ENCODE assay signal across 23 cellular contexts in genomic region chr11:7381937-7382336, GRCh38.
A peak's percentile ranks its signal among the peaks of the same experiment; 100 is the strongest.
DNase-seq lines count a peak whose midpoint lies in the region; ATAC-seq and TF ChIP-seq lines count a peak whose summit lies in the region.
"Had no signal": no experiment of that assay in that cellular context is flagged by ENCODE, and none has a peak within 500 bp of the region (broad histone marks: within the 10 kb centered on the region; RNA-seq: fewer than 3 reads in every experiment).

No MANE protein-coding gene starts in this region.

- H3K27ac ChIP-seq in foreskin keratinocyte = no peak overlapping the region
- H3K27ac ChIP-seq in GM23338 (ENCODE audit: low read depth) = no peak overlapping the region
- H3K27ac ChIP-seq: C4-2B, lower lobe of right lung, SK-N-MC, skin epidermis, WERI-Rb-1 had no signal

- H3K27me3 ChIP-seq in foreskin keratinocyte (peaks cover 3% of the 10 kb centered on the region), GM23338 (ENCODE audit: insufficient read depth) (no peaks in the 10 kb centered on the region)

- CTCF ChIA-PET in Calu3 (lab: Charles Lee) = no interaction called here

- H3K4me1 Mint-ChIP-seq in Calu3 (ENCODE audit: low read depth, unreplicated experiment) (no peaks in the 10 kb centered on the region), GM23338 (no peaks in the 10 kb centered on the region)
- H3K4me1 Mint-ChIP-seq: brain, endodermal cell had no signal

- BruUV-seq in Calu3 (replicated peaks; lab: Mats Ljungman, UMichigan) = no TSS peak

- H3K27ac Mint-ChIP-seq in Calu3 (ENCODE audit: unreplicated experiment) = no peak overlapping the region
- no peak overlapping the region for H3K27ac Mint-ChIP-seq in GM23338
- H3K27ac Mint-ChIP-seq: brain, endodermal cell had no signal

- intact Hi-C loops in Calu3 (cut with micrococcal nuclease; ENCODE audit: unreplicated experiment) = no loop called here

- H3K9me2 ChIP-seq in GM23338 (ENCODE audit: insufficient read depth) = no peaks in the 10 kb centered on the region

- TF ChIP-seq CTCF in foreskin keratinocyte (conservative IDR thresholded peaks at IDR 0.05) (no peak), Calu3 (IDR thresholded peaks at IDR 0.05; ENCODE audit: unreplicated experiment) (no peak), GM23338 (conservative IDR thresholded peaks at IDR 0.05; ENCODE audit: low read depth in 2 of 2) (no peak)

- H3F3A ChIP-seq in GM23338 (replicated peaks; ENCODE audit: low read depth) = no peaks in the 10 kb centered on the region

- H3K36me3 ChIP-seq in GM23338 (ENCODE audit: insufficient read depth) = no peaks in the 10 kb centered on the region
- H3K36me3 ChIP-seq: lower lobe of right lung, WERI-Rb-1 had no signal

- H3K27me3 Mint-ChIP-seq in Calu3 (ENCODE audit: unreplicated experiment) = peaks cover 20% of the 10 kb centered on the region
- H3K27me3 Mint-ChIP-seq in GM23338 (ENCODE audit: insufficient read depth, low read depth, poor library complexity) = no peaks in the 10 kb centered on the region
- H3K27me3 Mint-ChIP-seq: brain had no signal

- H3K4me2 ChIP-seq in GM23338 = no peak overlapping the region

- no peaks in the 10 kb centered on the region for H4K20me1 ChIP-seq in GM23338 (replicated peaks; ENCODE audit: insufficient read depth)

- no peak overlapping the region for H2AFZ ChIP-seq in GM23338

- H3K4me1 ChIP-seq in foreskin keratinocyte = no peaks in the 10 kb centered on the region
- no peaks in the 10 kb centered on the region for H3K4me1 ChIP-seq in GM23338 (ENCODE audit: insufficient read depth)
- H3K4me1 ChIP-seq: lower lobe of right lung had no signal

- DNase-seq in foreskin keratinocyte = no peak
- no peak for DNase-seq in Calu3
- no peak for DNase-seq in Kasumi-1 (lab: John Stamatoyannopoulos, UW)
- no peak for DNase-seq in stimulated activated naive CD8-positive, alpha-beta T cell treated with anti-CD3 and anti-CD28 coated beads, Interleukin-15, Interleukin-2, amounts not matched to agents 100 U/mL and 50 U/mL, for 24 hours
- no peak for DNase-seq in GM23338 (ENCODE audit: low spot score)
- DNase-seq: activated CD4-positive, alpha-beta T cell treated with anti-CD3 and anti-CD28 coated beads, Interleukin-2, amount 50 U/mL, for 48 hours; activated effector memory CD4-positive, alpha-beta T cell treated with anti-CD3 and anti-CD28 coated beads, Interleukin-2, amount 50 U/mL, for 16 hours; EL; endodermal cell; kidney; lower lobe of right lung; NCI-H2081 treated with DMSO at 0.1 percent for 48 hours; NCI-H446 treated with DMSO at 0.1 percent for 48 hours; stimulated activated naive CD4-positive, alpha-beta T cell treated with Interleukin-2 at 50 U/mL for 16 hours; T-helper 2 cell; WERI-Rb-1 had no signal

- H3K4me3 ChIP-seq in GM23338 = no peak overlapping the region
- H3K4me3 ChIP-seq: lower lobe of right lung, SK-N-MC, skin epidermis had no signal

- H3K9me3 Mint-ChIP-seq in Calu3 (ENCODE audit: low read depth, unreplicated experiment) = no peaks in the 10 kb centered on the region
- no peaks in the 10 kb centered on the region for H3K9me3 Mint-ChIP-seq in GM23338
- H3K9me3 Mint-ChIP-seq: brain, endodermal cell had no signal

- H3K4me3 Mint-ChIP-seq in Calu3 (ENCODE audit: low read depth, unreplicated experiment) (no peak overlapping the region), GM23338 (no peak overlapping the region)
- H3K4me3 Mint-ChIP-seq: brain, endodermal cell had no signal

- ATAC-seq in GM18502 (IDR thresholded peaks at IDR 0.05; ENCODE audit: poor library complexity, unreplicated experiment) (peak; percentile 71), GM21786 (IDR thresholded peaks at IDR 0.05; ENCODE audit: unreplicated experiment) (peak; percentile 80), HG03378 (IDR thresholded peaks at IDR 0.05; ENCODE audit: unreplicated experiment) (peak; percentile 71), foreskin keratinocyte (peak; percentile 25), GM23338 (no peak)
- ATAC-seq in stimulated activated naive CD8-positive, alpha-beta T cell treated with anti-CD3 and anti-CD28 coated beads, Interleukin-15, Interleukin-2, amounts not matched to agents 100 U/mL and 50 U/mL, for 24 hours = no peak
- ATAC-seq: lower lobe of right lung had no signal

- H3K36me3 Mint-ChIP-seq in Calu3 (ENCODE audit: insufficient read depth, unreplicated experiment) = no peaks in the 10 kb centered on the region
- no peaks in the 10 kb centered on the region for H3K36me3 Mint-ChIP-seq in GM23338 (ENCODE audit: low read depth)
- H3K36me3 Mint-ChIP-seq: brain had no signal

- H3K79me2 ChIP-seq in GM23338 (replicated peaks; ENCODE audit: insufficient read depth) = no peaks in the 10 kb centered on the region

TF ChIP-seq in GM23338, 12 proteins besides CTCF, POLR2A, EP300 and RAD21 (continues in another document):
- TF ChIP-seq JUNB (IDR thresholded peaks at IDR 0.05; ENCODE audit: unreplicated experiment) (no peak), ZNF331 (CRISPR knock-in tag; IDR thresholded peaks at IDR 0.05; ENCODE audit: low read depth) (no peak), ETS1 (IDR thresholded peaks at IDR 0.05) (no peak), EZH2phosphoT487 (IDR thresholded peaks at IDR 0.05; ENCODE audit: unreplicated experiment) (no peak), EZH2 (IDR thresholded peaks at IDR 0.05; ENCODE audit: low read depth, unreplicated experiment) (no peak), NANOG (IDR thresholded peaks at IDR 0.05; ENCODE audit: borderline replicate concordance) (no peak), POLR2AphosphoS5 (IDR thresholded peaks at IDR 0.05; ENCODE audit: low read depth) (no peak), ZNF114 (CRISPR knock-in tag; IDR thresholded peaks at IDR 0.05) (no peak), STAT1 (IDR thresholded peaks at IDR 0.05; ENCODE audit: unreplicated experiment) (no peak), CREB1 (CRISPR knock-in tag; IDR thresholded peaks at IDR 0.05; ENCODE audit: low read depth) (no peak)
- TF ChIP-seq, protein P1, sequence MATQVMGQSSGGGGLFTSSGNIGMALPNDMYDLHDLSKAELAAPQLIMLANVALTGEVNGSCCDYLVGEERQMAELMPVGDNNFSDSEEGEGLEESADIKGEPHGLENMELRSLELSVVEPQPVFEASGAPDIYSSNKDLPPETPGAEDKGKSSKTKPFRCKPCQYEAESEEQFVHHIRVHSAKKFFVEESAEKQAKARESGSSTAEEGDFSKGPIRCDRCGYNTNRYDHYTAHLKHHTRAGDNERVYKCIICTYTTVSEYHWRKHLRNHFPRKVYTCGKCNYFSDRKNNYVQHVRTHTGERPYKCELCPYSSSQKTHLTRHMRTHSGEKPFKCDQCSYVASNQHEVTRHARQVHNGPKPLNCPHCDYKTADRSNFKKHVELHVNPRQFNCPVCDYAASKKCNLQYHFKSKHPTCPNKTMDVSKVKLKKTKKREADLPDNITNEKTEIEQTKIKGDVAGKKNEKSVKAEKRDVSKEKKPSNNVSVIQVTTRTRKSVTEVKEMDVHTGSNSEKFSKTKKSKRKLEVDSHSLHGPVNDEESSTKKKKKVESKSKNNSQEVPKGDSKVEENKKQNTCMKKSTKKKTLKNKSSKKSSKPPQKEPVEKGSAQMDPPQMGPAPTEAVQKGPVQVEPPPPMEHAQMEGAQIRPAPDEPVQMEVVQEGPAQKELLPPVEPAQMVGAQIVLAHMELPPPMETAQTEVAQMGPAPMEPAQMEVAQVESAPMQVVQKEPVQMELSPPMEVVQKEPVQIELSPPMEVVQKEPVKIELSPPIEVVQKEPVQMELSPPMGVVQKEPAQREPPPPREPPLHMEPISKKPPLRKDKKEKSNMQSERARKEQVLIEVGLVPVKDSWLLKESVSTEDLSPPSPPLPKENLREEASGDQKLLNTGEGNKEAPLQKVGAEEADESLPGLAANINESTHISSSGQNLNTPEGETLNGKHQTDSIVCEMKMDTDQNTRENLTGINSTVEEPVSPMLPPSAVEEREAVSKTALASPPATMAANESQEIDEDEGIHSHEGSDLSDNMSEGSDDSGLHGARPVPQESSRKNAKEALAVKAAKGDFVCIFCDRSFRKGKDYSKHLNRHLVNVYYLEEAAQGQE (IDR thresholded peaks at IDR 0.05; ENCODE audit: unreplicated experiment) = no peak

Comparison
In these comparisons a context has a peak if more than half of its experiments do, and no peak if none do; other contexts are left out.
1. ATAC-seq: peak in GM18502 (single experiment), GM21786 (single experiment), HG03378 (single experiment) and foreskin keratinocyte (single experiment); none in stimulated activated naive CD8-positive, alpha-beta T cell treated with anti-CD3 and anti-CD28 coated beads, Interleukin-15, Interleukin-2, amounts not matched to agents 100 U/mL and 50 U/mL, for 24 hours (single experiment) and GM23338 (single experiment).